In the genomic region with DNA sequence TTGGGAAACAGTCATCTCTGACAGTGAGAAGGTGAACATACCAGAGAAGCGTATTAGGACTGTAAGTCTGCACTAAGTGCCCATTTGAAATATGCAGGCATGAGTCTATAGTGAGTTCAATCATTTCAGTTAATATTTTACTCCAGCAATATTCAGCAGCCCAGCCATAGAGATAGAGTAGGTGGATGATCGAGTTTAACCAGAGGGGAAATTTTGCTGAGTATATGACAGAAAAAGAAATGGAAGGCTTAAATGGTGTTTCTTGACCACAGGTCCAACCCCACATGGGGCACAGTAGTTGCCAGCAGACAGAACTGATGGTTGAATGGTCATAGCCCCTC, we compare ENCODE assay signal across 1 cellular context.
TF ChIP-seq lines count a peak whose summit lies in the region.

No MANE protein-coding gene starts in this region.

TF ChIP-seq in K562, 482 proteins besides CTCF, POLR2A, EP300 and RAD21:
- TF ChIP-seq, protein P1, sequence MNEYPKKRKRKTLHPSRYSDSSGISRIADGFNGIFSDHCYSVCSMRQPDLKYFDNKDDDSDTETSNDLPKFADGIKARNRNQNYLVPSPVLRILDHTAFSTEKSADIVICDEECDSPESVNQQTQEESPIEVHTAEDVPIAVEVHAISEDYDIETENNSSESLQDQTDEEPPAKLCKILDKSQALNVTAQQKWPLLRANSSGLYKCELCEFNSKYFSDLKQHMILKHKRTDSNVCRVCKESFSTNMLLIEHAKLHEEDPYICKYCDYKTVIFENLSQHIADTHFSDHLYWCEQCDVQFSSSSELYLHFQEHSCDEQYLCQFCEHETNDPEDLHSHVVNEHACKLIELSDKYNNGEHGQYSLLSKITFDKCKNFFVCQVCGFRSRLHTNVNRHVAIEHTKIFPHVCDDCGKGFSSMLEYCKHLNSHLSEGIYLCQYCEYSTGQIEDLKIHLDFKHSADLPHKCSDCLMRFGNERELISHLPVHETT (CRISPR knock-in tag; conservative IDR thresholded peaks at IDR 0.05 in 1 of 2, IDR thresholded peaks at IDR 0.05 in 1 of 2), result no peak
- TF ChIP-seq CBX3 (IDR thresholded peaks at IDR 0.05; ENCODE audit: borderline replicate concordance in 1 of 2, low read length in 2 of 2), result no peak
- TF ChIP-seq GTF2A2 (tag; IDR thresholded peaks at IDR 0.05), result no peak
- TF ChIP-seq, protein P2, sequence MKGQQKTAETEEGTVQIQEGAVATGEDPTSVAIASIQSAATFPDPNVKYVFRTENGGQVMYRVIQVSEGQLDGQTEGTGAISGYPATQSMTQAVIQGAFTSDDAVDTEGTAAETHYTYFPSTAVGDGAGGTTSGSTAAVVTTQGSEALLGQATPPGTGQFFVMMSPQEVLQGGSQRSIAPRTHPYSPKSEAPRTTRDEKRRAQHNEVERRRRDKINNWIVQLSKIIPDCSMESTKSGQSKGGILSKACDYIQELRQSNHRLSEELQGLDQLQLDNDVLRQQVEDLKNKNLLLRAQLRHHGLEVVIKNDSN (CRISPR knock-in tag; IDR thresholded peaks at IDR 0.05), result no peak
- TF ChIP-seq DIDO1 (tag; IDR thresholded peaks at IDR 0.05; ENCODE audit: low read depth), result no peak
- no peak for TF ChIP-seq FOXP1 (CRISPR knock-in tag; IDR thresholded peaks at IDR 0.05)
- TF ChIP-seq BCL6 (CRISPR knock-in tag; IDR thresholded peaks at IDR 0.05), result no peak
- TF ChIP-seq RBFOX2 (IDR thresholded peaks at IDR 0.05; ENCODE audit: low read depth, low read length), result no peak
- TF ChIP-seq, protein P3, sequence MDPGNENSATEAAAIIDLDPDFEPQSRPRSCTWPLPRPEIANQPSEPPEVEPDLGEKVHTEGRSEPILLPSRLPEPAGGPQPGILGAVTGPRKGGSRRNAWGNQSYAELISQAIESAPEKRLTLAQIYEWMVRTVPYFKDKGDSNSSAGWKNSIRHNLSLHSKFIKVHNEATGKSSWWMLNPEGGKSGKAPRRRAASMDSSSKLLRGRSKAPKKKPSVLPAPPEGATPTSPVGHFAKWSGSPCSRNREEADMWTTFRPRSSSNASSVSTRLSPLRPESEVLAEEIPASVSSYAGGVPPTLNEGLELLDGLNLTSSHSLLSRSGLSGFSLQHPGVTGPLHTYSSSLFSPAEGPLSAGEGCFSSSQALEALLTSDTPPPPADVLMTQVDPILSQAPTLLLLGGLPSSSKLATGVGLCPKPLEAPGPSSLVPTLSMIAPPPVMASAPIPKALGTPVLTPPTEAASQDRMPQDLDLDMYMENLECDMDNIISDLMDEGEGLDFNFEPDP (CRISPR knock-in tag; IDR thresholded peaks at IDR 0.05), result no peak
- TF ChIP-seq, protein P4, sequence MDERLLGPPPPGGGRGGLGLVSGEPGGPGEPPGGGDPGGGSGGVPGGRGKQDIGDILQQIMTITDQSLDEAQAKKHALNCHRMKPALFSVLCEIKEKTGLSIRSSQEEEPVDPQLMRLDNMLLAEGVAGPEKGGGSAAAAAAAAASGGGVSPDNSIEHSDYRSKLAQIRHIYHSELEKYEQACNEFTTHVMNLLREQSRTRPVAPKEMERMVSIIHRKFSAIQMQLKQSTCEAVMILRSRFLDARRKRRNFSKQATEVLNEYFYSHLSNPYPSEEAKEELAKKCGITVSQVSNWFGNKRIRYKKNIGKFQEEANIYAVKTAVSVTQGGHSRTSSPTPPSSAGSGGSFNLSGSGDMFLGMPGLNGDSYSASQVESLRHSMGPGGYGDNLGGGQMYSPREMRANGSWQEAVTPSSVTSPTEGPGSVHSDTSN (CRISPR knock-in tag; IDR thresholded peaks at IDR 0.05; ENCODE audit: low read depth), result no peak
- TF ChIP-seq, protein P4 (tag; conservative IDR thresholded peaks at IDR 0.05; ENCODE audit: low read depth), result no peak
- no peak for TF ChIP-seq ETV1 (tag; conservative IDR thresholded peaks at IDR 0.05; ENCODE audit: low read depth)
- TF ChIP-seq ESRRA (IDR thresholded peaks at IDR 0.05; ENCODE audit: borderline replicate concordance, low read depth), result no peak
- TF ChIP-seq ZSCAN32 (CRISPR knock-in tag; IDR thresholded peaks at IDR 0.05), result no peak
- TF ChIP-seq, protein P5, sequence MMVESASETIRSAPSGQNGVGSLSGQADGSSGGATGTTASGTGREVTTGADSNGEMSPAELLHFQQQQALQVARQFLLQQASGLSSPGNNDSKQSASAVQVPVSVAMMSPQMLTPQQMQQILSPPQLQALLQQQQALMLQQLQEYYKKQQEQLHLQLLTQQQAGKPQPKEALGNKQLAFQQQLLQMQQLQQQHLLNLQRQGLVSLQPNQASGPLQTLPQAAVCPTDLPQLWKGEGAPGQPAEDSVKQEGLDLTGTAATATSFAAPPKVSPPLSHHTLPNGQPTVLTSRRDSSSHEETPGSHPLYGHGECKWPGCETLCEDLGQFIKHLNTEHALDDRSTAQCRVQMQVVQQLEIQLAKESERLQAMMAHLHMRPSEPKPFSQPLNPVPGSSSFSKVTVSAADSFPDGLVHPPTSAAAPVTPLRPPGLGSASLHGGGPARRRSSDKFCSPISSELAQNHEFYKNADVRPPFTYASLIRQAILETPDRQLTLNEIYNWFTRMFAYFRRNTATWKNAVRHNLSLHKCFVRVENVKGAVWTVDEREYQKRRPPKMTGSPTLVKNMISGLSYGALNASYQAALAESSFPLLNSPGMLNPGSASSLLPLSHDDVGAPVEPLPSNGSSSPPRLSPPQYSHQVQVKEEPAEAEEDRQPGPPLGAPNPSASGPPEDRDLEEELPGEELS (CRISPR knock-in tag; IDR thresholded peaks at IDR 0.05; ENCODE audit: borderline replicate concordance), result no peak
- no peak for TF ChIP-seq ZNF551 (CRISPR knock-in tag; IDR thresholded peaks at IDR 0.05)
- no peak for TF ChIP-seq CREB1 (IDR thresholded peaks at IDR 0.05)
- TF ChIP-seq CREB1 (CRISPR knock-in tag; IDR thresholded peaks at IDR 0.05), result no peak
- TF ChIP-seq ELF2 (CRISPR knock-in tag; IDR thresholded peaks at IDR 0.05), result no peak
- TF ChIP-seq CHCHD3 (CRISPR knock-in tag; IDR thresholded peaks at IDR 0.05), result no peak
